Comparison of ENCODE assay signal across 24 cellular contexts in the genomic region with DNA sequence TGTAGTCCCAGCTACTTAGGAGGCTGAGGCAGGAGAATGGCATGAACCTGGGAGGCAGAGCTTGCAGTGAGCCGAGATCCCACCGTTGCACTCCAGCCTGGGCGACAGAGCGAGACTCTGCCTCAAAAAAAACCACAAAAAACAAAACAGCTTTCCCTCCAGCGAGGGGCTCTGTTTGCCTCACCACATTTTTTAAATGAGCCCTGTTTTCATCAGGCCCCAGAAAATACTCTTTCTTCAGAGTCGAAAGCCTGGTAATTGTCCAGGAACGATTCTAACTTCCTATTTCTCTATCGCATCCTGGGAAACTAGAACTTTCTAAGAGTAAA.
"Had no signal": no experiment of that assay in that cellular context is flagged by ENCODE, and none has a peak within 500 bp of the region (broad histone marks: within the 10 kb centered on the region; RNA-seq: fewer than 3 reads in every experiment).

No MANE protein-coding gene starts in this region.

- H3K27me3 ChIP-seq: adrenal gland, body of pancreas, dorsolateral prefrontal cortex, hepatocyte, neutrophil, right lobe of liver, thyroid gland, upper lobe of left lung, vagina had no signal

- H3K4me2 ChIP-seq: hepatocyte had no signal

- H3K4me1 ChIP-seq: adrenal gland, body of pancreas, thyroid gland, upper lobe of left lung, vagina had no signal

- ATAC-seq: body of pancreas, left cardiac atrium, right lobe of liver had no signal

- H3K9me3 ChIP-seq: adrenal gland, body of pancreas, neutrophil, right lobe of liver, thyroid gland, upper lobe of left lung, vagina had no signal

- H3K27ac ChIP-seq: adrenal gland, body of pancreas, coronary artery, hepatocyte, neutrophil, right lobe of liver, thyroid gland, upper lobe of left lung, vagina had no signal

- DNase-seq: activated CD4-positive, alpha-beta memory T cell treated with anti-CD3 and anti-CD28 coated beads for 36 hours; activated CD4-positive, alpha-beta T cell treated with anti-CD3 and anti-CD28 coated beads, Interleukin-2, amount 10 ng/mL, durations not matched to agents 24 days and 14 days; activated CD4-positive, CD25-positive, alpha-beta regulatory T cell treated with anti-CD3 and anti-CD28 coated beads, Interleukin-2, amount 50 U/mL, for 72 hours; activated CD8-positive, alpha-beta memory T cell treated with anti-CD3 and anti-CD28 coated beads, Interleukin-2, amount 50 U/mL, for 4 hours; activated effector memory CD4-positive, alpha-beta T cell treated with anti-CD3 and anti-CD28 coated beads, Interleukin-2, amount 50 U/mL, for 16 hours; activated naive CD4-positive, alpha-beta T cell treated with anti-CD3 and anti-CD28 coated beads for 36 hours; activated naive CD8-positive, alpha-beta T cell treated with anti-CD3 and anti-CD28 coated beads for 36 hours; activated T-cell treated with anti-CD3 and anti-CD28 coated beads, Interleukin-2, amount 50 U/mL, for 1 hour; adrenal gland; body of pancreas; effector memory CD4-positive, alpha-beta T cell; mammary epithelial cell; nephron progenitor cell; stimulated activated CD4-positive, alpha-beta T cell treated with anti-CD3 and anti-CD28 coated beads, Interleukin-2, amount 100 ng/mL, for 48 hours; substantia nigra; thyroid gland had no signal

- H2AFZ ChIP-seq: hepatocyte had no signal

- H3K4me3 ChIP-seq: adrenal gland, body of pancreas, coronary artery, dorsolateral prefrontal cortex, hepatocyte, right lobe of liver, thyroid gland, upper lobe of left lung, vagina had no signal
